ENCODE assay signal across 1 cellular context in the genomic region with DNA sequence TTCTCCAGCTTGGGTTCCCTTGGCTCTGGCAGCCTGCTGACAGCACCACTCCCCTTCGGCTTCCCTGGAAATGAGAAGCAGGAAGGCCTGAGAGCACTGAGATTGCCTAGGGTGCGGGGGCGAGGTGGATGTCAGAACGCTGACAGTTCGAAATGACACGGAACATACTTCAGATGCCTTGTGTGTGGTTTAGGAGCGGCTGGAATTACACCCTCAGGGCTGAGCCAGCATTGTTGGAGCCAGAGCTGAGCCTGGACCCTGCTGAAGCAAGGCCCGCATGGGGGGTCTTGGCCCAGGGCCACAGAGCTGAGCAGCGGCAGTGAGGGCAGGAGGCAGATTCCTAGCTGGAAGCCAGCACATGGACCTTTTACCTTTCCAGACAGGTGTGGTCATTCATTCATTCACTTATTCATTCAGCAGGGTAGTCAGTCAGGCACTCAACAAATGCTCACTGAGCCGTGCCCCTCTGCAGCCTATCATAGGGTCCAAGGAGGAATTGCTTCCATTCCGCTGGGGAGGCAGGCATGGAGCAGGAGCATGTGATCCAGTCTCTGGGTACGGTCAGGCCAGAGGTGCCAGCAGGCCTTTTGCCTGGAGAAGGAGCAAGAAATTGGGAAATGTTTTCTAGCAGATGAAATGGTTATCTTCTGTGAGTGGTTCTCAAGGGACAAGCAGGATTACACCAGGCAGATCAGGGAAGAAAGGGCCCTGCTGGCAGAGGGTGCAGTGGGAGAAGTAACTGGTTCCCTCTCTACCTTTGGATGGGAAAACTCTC.
TF ChIP-seq lines count a peak whose summit lies in the region.

No MANE protein-coding gene starts in this region.

TF ChIP-seq in K562, 482 proteins besides CTCF, POLR2A, EP300 and RAD21:
- TF ChIP-seq ZNF24 (IDR thresholded peaks at IDR 0.05) (peak; percentile 66), SMAD3 (CRISPR knock-in tag; conservative IDR thresholded peaks at IDR 0.05) (no peak), ZNF764 (CRISPR knock-in tag; IDR thresholded peaks at IDR 0.05; ENCODE audit: low read depth) (no peak), EGR1 (conservative IDR thresholded peaks at IDR 0.05) (peak; percentile 82), NCOR1 (IDR thresholded peaks at IDR 0.05) (no peak), MEIS2 (IDR thresholded peaks at IDR 0.05; ENCODE audit: partially characterized antibody) (peak; percentile 15), RFX7 (CRISPR knock-in tag; IDR thresholded peaks at IDR 0.05) (no peak), SP1 (CRISPR knock-in tag; IDR thresholded peaks at IDR 0.05) (no peak), SMARCC2 (IDR thresholded peaks at IDR 0.05; ENCODE audit: low read depth) (no peak)
- TF ChIP-seq, protein P1, sequence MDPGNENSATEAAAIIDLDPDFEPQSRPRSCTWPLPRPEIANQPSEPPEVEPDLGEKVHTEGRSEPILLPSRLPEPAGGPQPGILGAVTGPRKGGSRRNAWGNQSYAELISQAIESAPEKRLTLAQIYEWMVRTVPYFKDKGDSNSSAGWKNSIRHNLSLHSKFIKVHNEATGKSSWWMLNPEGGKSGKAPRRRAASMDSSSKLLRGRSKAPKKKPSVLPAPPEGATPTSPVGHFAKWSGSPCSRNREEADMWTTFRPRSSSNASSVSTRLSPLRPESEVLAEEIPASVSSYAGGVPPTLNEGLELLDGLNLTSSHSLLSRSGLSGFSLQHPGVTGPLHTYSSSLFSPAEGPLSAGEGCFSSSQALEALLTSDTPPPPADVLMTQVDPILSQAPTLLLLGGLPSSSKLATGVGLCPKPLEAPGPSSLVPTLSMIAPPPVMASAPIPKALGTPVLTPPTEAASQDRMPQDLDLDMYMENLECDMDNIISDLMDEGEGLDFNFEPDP (CRISPR knock-in tag; IDR thresholded peaks at IDR 0.05): no peak
- TF ChIP-seq, protein P2, sequence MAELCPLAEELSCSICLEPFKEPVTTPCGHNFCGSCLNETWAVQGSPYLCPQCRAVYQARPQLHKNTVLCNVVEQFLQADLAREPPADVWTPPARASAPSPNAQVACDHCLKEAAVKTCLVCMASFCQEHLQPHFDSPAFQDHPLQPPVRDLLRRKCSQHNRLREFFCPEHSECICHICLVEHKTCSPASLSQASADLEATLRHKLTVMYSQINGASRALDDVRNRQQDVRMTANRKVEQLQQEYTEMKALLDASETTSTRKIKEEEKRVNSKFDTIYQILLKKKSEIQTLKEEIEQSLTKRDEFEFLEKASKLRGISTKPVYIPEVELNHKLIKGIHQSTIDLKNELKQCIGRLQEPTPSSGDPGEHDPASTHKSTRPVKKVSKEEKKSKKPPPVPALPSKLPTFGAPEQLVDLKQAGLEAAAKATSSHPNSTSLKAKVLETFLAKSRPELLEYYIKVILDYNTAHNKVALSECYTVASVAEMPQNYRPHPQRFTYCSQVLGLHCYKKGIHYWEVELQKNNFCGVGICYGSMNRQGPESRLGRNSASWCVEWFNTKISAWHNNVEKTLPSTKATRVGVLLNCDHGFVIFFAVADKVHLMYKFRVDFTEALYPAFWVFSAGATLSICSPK (IDR thresholded peaks at IDR 0.05; ENCODE audit: borderline replicate concordance): no peak
- TF ChIP-seq, protein P3, sequence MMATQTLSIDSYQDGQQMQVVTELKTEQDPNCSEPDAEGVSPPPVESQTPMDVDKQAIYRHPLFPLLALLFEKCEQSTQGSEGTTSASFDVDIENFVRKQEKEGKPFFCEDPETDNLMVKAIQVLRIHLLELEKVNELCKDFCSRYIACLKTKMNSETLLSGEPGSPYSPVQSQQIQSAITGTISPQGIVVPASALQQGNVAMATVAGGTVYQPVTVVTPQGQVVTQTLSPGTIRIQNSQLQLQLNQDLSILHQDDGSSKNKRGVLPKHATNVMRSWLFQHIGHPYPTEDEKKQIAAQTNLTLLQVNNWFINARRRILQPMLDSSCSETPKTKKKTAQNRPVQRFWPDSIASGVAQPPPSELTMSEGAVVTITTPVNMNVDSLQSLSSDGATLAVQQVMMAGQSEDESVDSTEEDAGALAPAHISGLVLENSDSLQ (IDR thresholded peaks at IDR 0.05): peak; percentile 47; the same call in 1 of the 2 replicates
